1 cellular context compared by ENCODE assay signal in the genomic region with DNA sequence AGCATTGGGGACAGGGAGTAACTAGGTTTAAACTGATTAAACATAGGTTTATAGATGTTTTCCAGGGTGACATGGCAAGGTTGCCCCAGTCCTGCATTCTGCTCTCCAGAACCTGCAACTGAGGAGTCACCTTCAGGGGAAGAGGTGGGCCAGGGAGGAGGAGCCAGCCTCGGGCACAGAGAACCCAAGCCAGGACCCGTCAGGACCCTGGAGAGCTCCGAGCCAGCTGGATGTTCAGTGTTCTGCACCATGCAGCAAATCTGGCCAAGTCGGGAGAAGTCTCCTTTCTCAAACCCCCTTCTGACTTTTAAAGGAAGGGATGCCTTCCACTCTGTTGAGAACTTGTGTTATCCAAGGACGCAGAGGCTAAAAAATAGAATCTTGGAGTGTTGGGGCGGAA.
TF ChIP-seq lines count a peak whose summit lies in the region.

No MANE protein-coding gene starts in this region.

TF ChIP-seq in K562, 482 proteins besides CTCF, POLR2A, EP300 and RAD21 (continued from another document):
- TF ChIP-seq, protein P1, sequence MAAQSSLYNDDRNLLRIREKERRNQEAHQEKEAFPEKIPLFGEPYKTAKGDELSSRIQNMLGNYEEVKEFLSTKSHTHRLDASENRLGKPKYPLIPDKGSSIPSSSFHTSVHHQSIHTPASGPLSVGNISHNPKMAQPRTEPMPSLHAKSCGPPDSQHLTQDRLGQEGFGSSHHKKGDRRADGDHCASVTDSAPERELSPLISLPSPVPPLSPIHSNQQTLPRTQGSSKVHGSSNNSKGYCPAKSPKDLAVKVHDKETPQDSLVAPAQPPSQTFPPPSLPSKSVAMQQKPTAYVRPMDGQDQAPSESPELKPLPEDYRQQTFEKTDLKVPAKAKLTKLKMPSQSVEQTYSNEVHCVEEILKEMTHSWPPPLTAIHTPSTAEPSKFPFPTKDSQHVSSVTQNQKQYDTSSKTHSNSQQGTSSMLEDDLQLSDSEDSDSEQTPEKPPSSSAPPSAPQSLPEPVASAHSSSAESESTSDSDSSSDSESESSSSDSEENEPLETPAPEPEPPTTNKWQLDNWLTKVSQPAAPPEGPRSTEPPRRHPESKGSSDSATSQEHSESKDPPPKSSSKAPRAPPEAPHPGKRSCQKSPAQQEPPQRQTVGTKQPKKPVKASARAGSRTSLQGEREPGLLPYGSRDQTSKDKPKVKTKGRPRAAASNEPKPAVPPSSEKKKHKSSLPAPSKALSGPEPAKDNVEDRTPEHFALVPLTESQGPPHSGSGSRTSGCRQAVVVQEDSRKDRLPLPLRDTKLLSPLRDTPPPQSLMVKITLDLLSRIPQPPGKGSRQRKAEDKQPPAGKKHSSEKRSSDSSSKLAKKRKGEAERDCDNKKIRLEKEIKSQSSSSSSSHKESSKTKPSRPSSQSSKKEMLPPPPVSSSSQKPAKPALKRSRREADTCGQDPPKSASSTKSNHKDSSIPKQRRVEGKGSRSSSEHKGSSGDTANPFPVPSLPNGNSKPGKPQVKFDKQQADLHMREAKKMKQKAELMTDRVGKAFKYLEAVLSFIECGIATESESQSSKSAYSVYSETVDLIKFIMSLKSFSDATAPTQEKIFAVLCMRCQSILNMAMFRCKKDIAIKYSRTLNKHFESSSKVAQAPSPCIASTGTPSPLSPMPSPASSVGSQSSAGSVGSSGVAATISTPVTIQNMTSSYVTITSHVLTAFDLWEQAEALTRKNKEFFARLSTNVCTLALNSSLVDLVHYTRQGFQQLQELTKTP (IDR thresholded peaks at IDR 0.05; ENCODE audit: low read depth in 1 of 2, partially characterized antibody in 2 of 2): peak in 1 of 2 experiments; percentile 72
- TF ChIP-seq REST (CRISPR knock-in tag; IDR thresholded peaks at IDR 0.05; ENCODE audit: low read depth): peak; percentile 95
- peak; percentile 43 for TF ChIP-seq DACH1 (IDR thresholded peaks at IDR 0.05; ENCODE audit: partially characterized antibody)
- TF ChIP-seq ZNF263 (CRISPR knock-in tag; IDR thresholded peaks at IDR 0.05; ENCODE audit: borderline replicate concordance): peak; percentile 31; the same call in 1 of the 2 replicates
- TF ChIP-seq MGA (IDR thresholded peaks at IDR 0.05): no peak
- TF ChIP-seq COPS2 (conservative IDR thresholded peaks at IDR 0.05): no peak
- no peak for TF ChIP-seq ZC3H8 (IDR thresholded peaks at IDR 0.05)
- 0 out of 4 replicates have a peak, but pooled peaks of 1 of the 2 experiments have one; percentile 21 for TF ChIP-seq HDAC1 (IDR thresholded peaks at IDR 0.05)
- TF ChIP-seq, protein P2, sequence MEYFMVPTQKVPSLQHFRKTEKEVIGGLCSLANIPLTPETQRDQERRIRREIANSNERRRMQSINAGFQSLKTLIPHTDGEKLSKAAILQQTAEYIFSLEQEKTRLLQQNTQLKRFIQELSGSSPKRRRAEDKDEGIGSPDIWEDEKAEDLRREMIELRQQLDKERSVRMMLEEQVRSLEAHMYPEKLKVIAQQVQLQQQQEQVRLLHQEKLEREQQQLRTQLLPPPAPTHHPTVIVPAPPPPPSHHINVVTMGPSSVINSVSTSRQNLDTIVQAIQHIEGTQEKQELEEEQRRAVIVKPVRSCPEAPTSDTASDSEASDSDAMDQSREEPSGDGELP (CRISPR knock-in tag; IDR thresholded peaks at IDR 0.05; ENCODE audit: borderline replicate concordance): peak; percentile 94
- 0 out of 2 replicates have a peak, but pooled peaks have one; percentile 24 for TF ChIP-seq ZNF766 (CRISPR knock-in tag; conservative IDR thresholded peaks at IDR 0.05)
- TF ChIP-seq MAZ (CRISPR knock-in tag; conservative IDR thresholded peaks at IDR 0.05 in 1 of 2, IDR thresholded peaks at IDR 0.05 in 1 of 2): 0 out of 4 replicates have a peak, but pooled peaks of 1 of the 2 experiments have one; percentile 38
- peak; percentile 73; the same call in 1 of the 2 replicates for TF ChIP-seq ZNF511 (CRISPR knock-in tag; IDR thresholded peaks at IDR 0.05)
- peak; percentile 90 for TF ChIP-seq MIER1 (IDR thresholded peaks at IDR 0.05; ENCODE audit: low read depth)
- peak; percentile 28; the same call in 1 of the 2 replicates for TF ChIP-seq HDAC2 (IDR thresholded peaks at IDR 0.05)
- TF ChIP-seq RCOR1 (IDR thresholded peaks at IDR 0.05; ENCODE audit: borderline replicate concordance in 1 of 2, low read depth in 2 of 2, low read length in 2 of 2): peak in 1 of 2 experiments; percentile 54; a peak in 1 of 4 replicates
- peak; percentile 96 for TF ChIP-seq EHMT2 (IDR thresholded peaks at IDR 0.05)
